Comparison of ENCODE assay signal across 22 cellular contexts in the genomic region with DNA sequence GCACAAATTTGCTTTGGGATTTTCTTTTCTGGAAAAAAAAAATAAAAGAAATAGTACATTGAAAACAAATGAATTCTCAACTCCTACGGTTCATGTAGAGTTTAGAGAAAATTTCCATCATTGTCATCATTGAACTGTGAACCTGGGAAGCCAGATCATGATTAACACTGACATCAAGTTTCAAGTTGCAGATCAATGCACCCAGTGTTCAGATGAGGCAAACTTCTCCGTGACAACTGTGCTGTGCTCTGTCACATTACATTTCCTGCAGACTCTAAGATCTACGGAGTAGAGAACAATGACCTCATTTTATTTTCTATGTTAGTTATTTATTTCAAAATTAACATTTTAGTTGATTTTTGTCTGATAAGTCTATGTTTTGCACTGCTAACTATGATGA.
DNase-seq lines count a peak whose midpoint lies in the region; ATAC-seq lines count a peak whose summit lies in the region.
"Had no signal": no experiment of that assay in that cellular context is flagged by ENCODE, and none has a peak within 500 bp of the region (broad histone marks: within the 10 kb centered on the region; RNA-seq: fewer than 3 reads in every experiment).

No MANE protein-coding gene starts in this region.

- peaks cover 62% of the 10 kb centered on the region for H3K36me3 ChIP-seq in GM23248 (ENCODE audit: low read depth)

- DNase-seq in activated CD4-positive, alpha-beta memory T cell treated with anti-CD3 and anti-CD28 coated beads for 36 hours: peak; percentile 34
- DNase-seq in activated CD4-positive, alpha-beta memory T cell treated with anti-CD3 and anti-CD28 coated beads, Interleukin-2, amount 10 ng/mL, durations not matched to agents 7 days and 5 days: no peak
- DNase-seq in stimulated activated CD4-positive, alpha-beta T cell treated with anti-CD3 and anti-CD28 coated beads, Interleukin-12 subunit alpha, Interleukin-12 subunit beta, amount 100 ng/mL, for 48 hours (ENCODE audit: low read depth in 2 of 3, low spot score in 1 of 3): peak in 2 of 3 donors; percentile 8 to 9
- DNase-seq in stimulated activated CD4-positive, alpha-beta T cell treated with anti-CD3 and anti-CD28 coated beads, Interleukin-4, amount 100 ng/mL, for 4 hours: no peak
- DNase-seq in stimulated activated effector memory CD8-positive, alpha-beta T cell treated with anti-CD3 and anti-CD28 coated beads, Interleukin-12 subunit alpha, Interleukin-12 subunit beta, amount 100 ng/mL, for 72 hours (ENCODE audit: low spot score in 2 of 2): no peak
- no peak for DNase-seq in GM23248
- DNase-seq: EL; GF-D8; Karpas-422; MV-4-11; NCI-H1105 treated with DMSO at 0.1 percent for 48 hours; NCI-H2029 treated with DMSO at 0.1 percent for 48 hours; NCI-H226; NCI-H510A treated with DMSO at 0.1 percent for 48 hours; NCI-H774; NK-92 treated with Interleukin-12 subunit alpha and Interleukin-12 subunit beta, amount 100 ng/mL, for 24 hours; SIG-M5 had no signal

- in situ Hi-C loops in GM23248 (cut with MboI): no loop called here

- no peaks in the 10 kb centered on the region for H4K20me1 ChIP-seq in GM23248 (ENCODE audit: insufficient read depth)

- H3K9me2 ChIP-seq in GM23248 (ENCODE audit: insufficient read depth): no peaks in the 10 kb centered on the region

- peaks cover 6% of the 10 kb centered on the region for H3K36me3 Mint-ChIP-seq in activated CD4-positive, alpha-beta memory T cell treated with anti-CD3 and anti-CD28 coated beads for 36 hours
- H3K36me3 Mint-ChIP-seq in activated CD4-positive, alpha-beta memory T cell treated with anti-CD3 and anti-CD28 coated beads, Interleukin-2, amount 10 ng/mL, durations not matched to agents 7 days and 5 days (ENCODE audit: low read depth): peaks cover 3% of the 10 kb centered on the region
- H3K36me3 Mint-ChIP-seq in activated T-helper 17 cell treated with anti-CD3 and anti-CD28 coated beads, Interleukin-2, amount 50 U/mL, for 72 hours (ENCODE audit: low read depth): no peaks in the 10 kb centered on the region
- H3K36me3 Mint-ChIP-seq in stimulated activated effector memory CD8-positive, alpha-beta T cell treated with anti-CD3 and anti-CD28 coated beads, Interleukin-12 subunit alpha, Interleukin-12 subunit beta, amount 100 ng/mL, for 72 hours: no peaks in the 10 kb centered on the region
- H3K36me3 Mint-ChIP-seq: CD14-positive monocyte had no signal

- H3K27ac ChIP-seq in GM23248: no peak overlapping the region

- peaks cover 9% of the 10 kb centered on the region; the same call in 1 of the 2 replicates for H3K79me2 ChIP-seq in GM23248 (ENCODE audit: insufficient read depth)

- no peak overlapping the region for H2AFZ ChIP-seq in GM23248

- no peak overlapping the region for H3K4me2 ChIP-seq in GM23248 (ENCODE audit: unreplicated experiment)

- H3K9me3 ChIP-seq in GM23248 (ENCODE audit: low read depth): no peaks in the 10 kb centered on the region

- WGBS in GM23248 (ENCODE audit: low coverage in 1 of 2, low lambda C conversion rate in 2 of 2, missing lambda C conversion rate in 2 of 2), 2 experiments: 81 to 87% methylated on average over 3 of the region's 3 CpGs

- no peak overlapping the region for H3K4me3 ChIP-seq in GM23248

- no peak overlapping the region for H3K9ac ChIP-seq in GM23248

- CTCF ChIA-PET in activated CD4-positive, alpha-beta memory T cell treated with anti-CD3 and anti-CD28 coated beads for 36 hours (lab: Charles Lee): no interaction called here
- CTCF ChIA-PET in activated CD4-positive, alpha-beta memory T cell treated with anti-CD3 and anti-CD28 coated beads, Interleukin-2, amount 10 ng/mL, durations not matched to agents 7 days and 5 days (lab: Charles Lee): no interaction called here

- H3K4me1 Mint-ChIP-seq in activated CD4-positive, alpha-beta memory T cell treated with anti-CD3 and anti-CD28 coated beads for 36 hours (ENCODE audit: low read depth): peaks cover 24% of the 10 kb centered on the region
- no peaks in the 10 kb centered on the region for H3K4me1 Mint-ChIP-seq in activated CD4-positive, alpha-beta memory T cell treated with anti-CD3 and anti-CD28 coated beads, Interleukin-2, amount 10 ng/mL, durations not matched to agents 7 days and 5 days
- peaks cover 7% of the 10 kb centered on the region for H3K4me1 Mint-ChIP-seq in activated T-helper 17 cell treated with anti-CD3 and anti-CD28 coated beads, Interleukin-2, amount 50 U/mL, for 72 hours
- H3K4me1 Mint-ChIP-seq in stimulated activated effector memory CD8-positive, alpha-beta T cell treated with anti-CD3 and anti-CD28 coated beads, Interleukin-12 subunit alpha, Interleukin-12 subunit beta, amount 100 ng/mL, for 72 hours: no peaks in the 10 kb centered on the region
- H3K4me1 Mint-ChIP-seq: B cell, CD14-positive monocyte, IgD-negative memory B cell had no signal

- no peaks in the 10 kb centered on the region for H3K27me3 Mint-ChIP-seq in activated CD4-positive, alpha-beta memory T cell treated with anti-CD3 and anti-CD28 coated beads for 36 hours
- H3K27me3 Mint-ChIP-seq in activated CD4-positive, alpha-beta memory T cell treated with anti-CD3 and anti-CD28 coated beads, Interleukin-2, amount 10 ng/mL, durations not matched to agents 7 days and 5 days: peaks cover 34% of the 10 kb centered on the region
- no peaks in the 10 kb centered on the region for H3K27me3 Mint-ChIP-seq in activated T-helper 17 cell treated with anti-CD3 and anti-CD28 coated beads, Interleukin-2, amount 50 U/mL, for 72 hours
- H3K27me3 Mint-ChIP-seq: B cell, IgD-negative memory B cell had no signal

- no peaks in the 10 kb centered on the region for H3K27me3 ChIP-seq in GM23248 (replicated peaks; ENCODE audit: insufficient read depth)

- intact Hi-C loops in activated CD4-positive, alpha-beta memory T cell treated with anti-CD3 and anti-CD28 coated beads for 36 hours (cut with micrococcal nuclease): loop anchor here (1.0 kb wide), 1 partner anchor 68 kb away; no protein-coding TSS in a partner anchor

- POLR2A ChIA-PET in activated CD4-positive, alpha-beta memory T cell treated with anti-CD3 and anti-CD28 coated beads for 36 hours (lab: Charles Lee): no interaction called here
- POLR2A ChIA-PET in activated CD4-positive, alpha-beta memory T cell treated with anti-CD3 and anti-CD28 coated beads, Interleukin-2, amount 10 ng/mL, durations not matched to agents 7 days and 5 days (lab: Charles Lee): interaction anchor here (1.5 kb wide), 1 partner anchor 10 kb away, joined by 3 read pairs; no protein-coding TSS in a partner anchor

- H3K9me3 Mint-ChIP-seq in activated CD4-positive, alpha-beta memory T cell treated with anti-CD3 and anti-CD28 coated beads for 36 hours: no peaks in the 10 kb centered on the region
- no peaks in the 10 kb centered on the region for H3K9me3 Mint-ChIP-seq in activated CD4-positive, alpha-beta memory T cell treated with anti-CD3 and anti-CD28 coated beads, Interleukin-2, amount 10 ng/mL, durations not matched to agents 7 days and 5 days
- H3K9me3 Mint-ChIP-seq in activated T-helper 17 cell treated with anti-CD3 and anti-CD28 coated beads, Interleukin-2, amount 50 U/mL, for 72 hours: no peaks in the 10 kb centered on the region
- H3K9me3 Mint-ChIP-seq in stimulated activated effector memory CD8-positive, alpha-beta T cell treated with anti-CD3 and anti-CD28 coated beads, Interleukin-12 subunit alpha, Interleukin-12 subunit beta, amount 100 ng/mL, for 72 hours: no peaks in the 10 kb centered on the region
- H3K9me3 Mint-ChIP-seq: CD14-positive monocyte, IgD-negative memory B cell had no signal

- ATAC-seq in activated T-helper 17 cell treated with anti-CD3 and anti-CD28 coated beads, Interleukin-2, amount 50 U/mL, for 72 hours (replicated peaks): peak; percentile 95
- ATAC-seq in stimulated activated effector memory CD8-positive, alpha-beta T cell treated with anti-CD3 and anti-CD28 coated beads, Interleukin-12 subunit alpha, Interleukin-12 subunit beta, amount 100 ng/mL, for 72 hours: peak; percentile 70
- ATAC-seq: Panc1 had no signal

- H3K4me3 Mint-ChIP-seq in activated CD4-positive, alpha-beta memory T cell treated with anti-CD3 and anti-CD28 coated beads for 36 hours: no peak overlapping the region
- H3K4me3 Mint-ChIP-seq in activated CD4-positive, alpha-beta memory T cell treated with anti-CD3 and anti-CD28 coated beads, Interleukin-2, amount 10 ng/mL, durations not matched to agents 7 days and 5 days: no peak overlapping the region
- H3K4me3 Mint-ChIP-seq in activated T-helper 17 cell treated with anti-CD3 and anti-CD28 coated beads, Interleukin-2, amount 50 U/mL, for 72 hours: no peak overlapping the region
- no peak overlapping the region for H3K4me3 Mint-ChIP-seq in stimulated activated effector memory CD8-positive, alpha-beta T cell treated with anti-CD3 and anti-CD28 coated beads, Interleukin-12 subunit alpha, Interleukin-12 subunit beta, amount 100 ng/mL, for 72 hours
- H3K4me3 Mint-ChIP-seq: B cell, CD14-positive monocyte, IgD-negative memory B cell had no signal

- peaks cover 96% of the 10 kb centered on the region for H3F3A ChIP-seq in GM23248 (ENCODE audit: insufficient read depth)

- H3K4me1 ChIP-seq in GM23248 (ENCODE audit: insufficient read depth): peaks cover 53% of the 10 kb centered on the region

- no peak overlapping the region for H3K27ac Mint-ChIP-seq in activated CD4-positive, alpha-beta memory T cell treated with anti-CD3 and anti-CD28 coated beads for 36 hours
- no peak overlapping the region for H3K27ac Mint-ChIP-seq in activated CD4-positive, alpha-beta memory T cell treated with anti-CD3 and anti-CD28 coated beads, Interleukin-2, amount 10 ng/mL, durations not matched to agents 7 days and 5 days
- H3K27ac Mint-ChIP-seq in activated T-helper 17 cell treated with anti-CD3 and anti-CD28 coated beads, Interleukin-2, amount 50 U/mL, for 72 hours: no peak overlapping the region
- H3K27ac Mint-ChIP-seq in stimulated activated effector memory CD8-positive, alpha-beta T cell treated with anti-CD3 and anti-CD28 coated beads, Interleukin-12 subunit alpha, Interleukin-12 subunit beta, amount 100 ng/mL, for 72 hours: no peak overlapping the region
- H3K27ac Mint-ChIP-seq: B cell, CD14-positive monocyte, IgD-negative memory B cell had no signal

Comparison
In these comparisons a context has a peak if more than half of its experiments do, and no peak if none do; other contexts are left out.
1. DNase-seq: peak in activated CD4-positive, alpha-beta memory T cell treated with anti-CD3 and anti-CD28 coated beads for 36 hours (single experiment) and stimulated activated CD4-positive, alpha-beta T cell treated with anti-CD3 and anti-CD28 coated beads, Interleukin-12 subunit alpha, Interleukin-12 subunit beta, amount 100 ng/mL, for 48 hours (2 of 3); none in activated CD4-positive, alpha-beta memory T cell treated with anti-CD3 and anti-CD28 coated beads, Interleukin-2, amount 10 ng/mL, durations not matched to agents 7 days and 5 days (single experiment), stimulated activated CD4-positive, alpha-beta T cell treated with anti-CD3 and anti-CD28 coated beads, Interleukin-4, amount 100 ng/mL, for 4 hours (0 of 2), stimulated activated effector memory CD8-positive, alpha-beta T cell treated with anti-CD3 and anti-CD28 coated beads, Interleukin-12 subunit alpha, Interleukin-12 subunit beta, amount 100 ng/mL, for 72 hours (0 of 2) and GM23248 (single experiment).